ENCODE assay signal across 16 cellular contexts in genomic region chr4:12595986-12596385, GRCh38.
DNase-seq lines count a peak whose midpoint lies in the region; ATAC-seq and TF ChIP-seq lines count a peak whose summit lies in the region.
"Had no signal": no experiment of that assay in that cellular context is flagged by ENCODE, and none has a peak within 500 bp of the region (broad histone marks: within the 10 kb centered on the region; RNA-seq: fewer than 3 reads in every experiment).

No MANE protein-coding gene starts in this region.

- intact Hi-C loops in PC-9 (cut with micrococcal nuclease; ENCODE audit: unreplicated experiment), result no loop called here

- H3K36me3 Mint-ChIP-seq in HFFc6 (ENCODE audit: low read depth), result peaks cover 8% of the 10 kb centered on the region; the same call in 1 of the 2 replicates
- peaks cover 4% of the 10 kb centered on the region for H3K36me3 Mint-ChIP-seq in progenitor cell of endocrine pancreas (ENCODE audit: insufficient read depth)
- H3K36me3 Mint-ChIP-seq: CD8-positive, alpha-beta T cell had no signal

- DNase-seq in HFFc6, result no peak
- DNase-seq in OCI-M1 (lab: John Stamatoyannopoulos, UW), result peak; percentile 18
- no peak for DNase-seq in fibroblast of the aortic adventitia (ENCODE audit: low read depth)
- DNase-seq in progenitor cell of endocrine pancreas (ENCODE audit: low spot score, unreplicated experiment), result no peak
- no peak for DNase-seq in PC-9
- no peak for DNase-seq in kidney glomerular epithelial cell (lab: John Stamatoyannopoulos, UW)
- DNase-seq: CD8-positive, alpha-beta T cell; NCI-H1092 treated with DMSO at 0.1 percent for 48 hours; NCI-H1694 treated with DMSO at 0.1 percent for 48 hours; NCI-H345; SK-N-SH had no signal

- no peak overlapping the region for H3K4me3 Mint-ChIP-seq in HFFc6
- no peak overlapping the region for H3K4me3 Mint-ChIP-seq in progenitor cell of endocrine pancreas (ENCODE audit: low read depth)
- H3K4me3 Mint-ChIP-seq: CD8-positive, alpha-beta T cell had no signal

- no peak overlapping the region for H3K27ac Mint-ChIP-seq in HFFc6
- no peak overlapping the region for H3K27ac Mint-ChIP-seq in progenitor cell of endocrine pancreas
- H3K27ac Mint-ChIP-seq: CD8-positive, alpha-beta T cell had no signal

- no peaks in the 10 kb centered on the region for H3F3A ChIP-seq in PC-9 (ENCODE audit: insufficient read depth, low read depth)

- no peaks in the 10 kb centered on the region for H3K4me1 ChIP-seq in PC-9 (replicated peaks; ENCODE audit: insufficient read depth)
- H3K4me1 ChIP-seq: HAP-1 had no signal

- H3K4me1 Mint-ChIP-seq in HFFc6 (ENCODE audit: low read depth), result no peaks in the 10 kb centered on the region
- no peaks in the 10 kb centered on the region for H3K4me1 Mint-ChIP-seq in progenitor cell of endocrine pancreas (ENCODE audit: low read depth)

- H3K4me2 ChIP-seq in PC-9, result no peak overlapping the region
- H3K4me2 ChIP-seq: SK-N-SH had no signal

- H4K20me1 ChIP-seq in PC-9 (ENCODE audit: insufficient read depth), result no peaks in the 10 kb centered on the region

- peak; percentile 20; the same call in 1 of the 2 replicates for TF ChIP-seq CTCF in HFFc6 (IDR thresholded peaks at IDR 0.05)
- TF ChIP-seq CTCF in fibroblast of the aortic adventitia (IDR thresholded peaks at IDR 0.05; ENCODE audit: insufficient read depth, low read length), result peak; percentile 42
- peak; percentile 48 for TF ChIP-seq CTCF in progenitor cell of endocrine pancreas (IDR thresholded peaks at IDR 0.05; ENCODE audit: unreplicated experiment)
- TF ChIP-seq CTCF in PC-9 (conservative IDR thresholded peaks at IDR 0.05), result no peak

- POLR2A ChIA-PET in PC-9 (lab: Charles Lee; ENCODE audit: unreplicated experiment), result no interaction called here

- no peak overlapping the region for H3K27ac ChIP-seq in PC-9

- H3K27me3 Mint-ChIP-seq in HFFc6 (ENCODE audit: insufficient read depth), result no peaks in the 10 kb centered on the region
- no peaks in the 10 kb centered on the region for H3K27me3 Mint-ChIP-seq in progenitor cell of endocrine pancreas

- H3K9me3 Mint-ChIP-seq in HFFc6 (peaks cover 75% of the 10 kb centered on the region), progenitor cell of endocrine pancreas (ENCODE audit: low read depth) (peaks cover 25% of the 10 kb centered on the region)

- no peaks in the 10 kb centered on the region for H3K9me2 ChIP-seq in PC-9 (ENCODE audit: insufficient read depth)
- H3K9me2 ChIP-seq: SK-N-SH had no signal

- H2AFZ ChIP-seq in PC-9, result no peak overlapping the region

- ATAC-seq in HG03095 (IDR thresholded peaks at IDR 0.05; ENCODE audit: unreplicated experiment), result no peak
- ATAC-seq: CD8-positive, alpha-beta T cell; K562; Panc1; Right ventricle myocardium inferior had no signal

- CTCF ChIA-PET in PC-9 (lab: Charles Lee), result no interaction called here

- H3K9me3 ChIP-seq in PC-9 (ENCODE audit: insufficient read depth, low read depth), result no peaks in the 10 kb centered on the region
- H3K9me3 ChIP-seq: HAP-1, SK-N-SH had no signal

- BruUV-seq in PC-9 (replicated peaks; lab: Mats Ljungman, UMichigan), result no TSS peak

- no peaks in the 10 kb centered on the region for H3K36me3 ChIP-seq in PC-9 (ENCODE audit: low read depth)
- H3K36me3 ChIP-seq: HAP-1 had no signal

- no peaks in the 10 kb centered on the region for H3K79me2 ChIP-seq in PC-9 (ENCODE audit: low read depth)

- H3K4me3 ChIP-seq in fibroblast of the aortic adventitia (ENCODE audit: low read depth, low read length), result no peak overlapping the region
- no peak overlapping the region for H3K4me3 ChIP-seq in PC-9
- H3K4me3 ChIP-seq: HAP-1, K562 had no signal

- H3K27me3 ChIP-seq in PC-9 (ENCODE audit: insufficient read depth, low read depth), result no peaks in the 10 kb centered on the region
